ENCODE assay signal across 29 cellular contexts in genomic region chr22:48476599-48476998, GRCh38.
"Had no signal": no experiment of that assay in that cellular context is flagged by ENCODE, and none has a peak within 500 bp of the region (broad histone marks: within the 10 kb centered on the region; RNA-seq: fewer than 3 reads in every experiment).

No MANE protein-coding gene starts in this region.

- H3K27me3 Mint-ChIP-seq: activated naive CD4-positive, alpha-beta T cell treated with anti-CD3 and anti-CD28 coated beads, Interleukin-2, amount 10 ng/mL, durations not matched to agents 7 days and 5 days; activated naive CD8-positive, alpha-beta T cell treated with anti-CD3 and anti-CD28 coated beads, Interleukin-2, amount 10 ng/mL, durations not matched to agents 7 days and 5 days had no signal

- H3K36me3 Mint-ChIP-seq: activated naive CD4-positive, alpha-beta T cell treated with anti-CD3 and anti-CD28 coated beads, Interleukin-2, amount 10 ng/mL, durations not matched to agents 7 days and 5 days; activated naive CD8-positive, alpha-beta T cell treated with anti-CD3 and anti-CD28 coated beads, Interleukin-2, amount 10 ng/mL, durations not matched to agents 7 days and 5 days; mesothelial cell of epicardium had no signal

- H3K4me1 ChIP-seq: esophagus squamous epithelium, upper lobe of left lung had no signal

- H3K9me3 ChIP-seq: esophagus squamous epithelium, ovary, upper lobe of left lung had no signal

- H3K4me3 ChIP-seq: esophagus squamous epithelium, ovary, smooth muscle cell, upper lobe of left lung had no signal

- H3K27ac ChIP-seq: brain microvascular endothelial cell, epithelial cell of prostate, esophagus squamous epithelium, ovary, upper lobe of left lung, WERI-Rb-1 had no signal

- H3K4me1 Mint-ChIP-seq: activated naive CD4-positive, alpha-beta T cell treated with anti-CD3 and anti-CD28 coated beads, Interleukin-2, amount 10 ng/mL, durations not matched to agents 7 days and 5 days; activated naive CD8-positive, alpha-beta T cell treated with anti-CD3 and anti-CD28 coated beads, Interleukin-2, amount 10 ng/mL, durations not matched to agents 7 days and 5 days; mesothelial cell of epicardium; naive B cell; T-helper 17 cell had no signal

- H3K27me3 ChIP-seq: brain microvascular endothelial cell, ovary, upper lobe of left lung had no signal

- H3K9me3 Mint-ChIP-seq: activated naive CD4-positive, alpha-beta T cell treated with anti-CD3 and anti-CD28 coated beads, Interleukin-2, amount 10 ng/mL, durations not matched to agents 7 days and 5 days; activated naive CD8-positive, alpha-beta T cell treated with anti-CD3 and anti-CD28 coated beads, Interleukin-2, amount 10 ng/mL, durations not matched to agents 7 days and 5 days had no signal

- ATAC-seq: activated CD4-positive, CD25-positive, alpha-beta regulatory T cell treated with anti-CD3 and anti-CD28 coated beads, Interleukin-2, amount 50 U/mL, for 24 hours; stimulated activated naive CD8-positive, alpha-beta T cell treated with anti-CD3 and anti-CD28 coated beads, Interleukin-15, Interleukin-2, amounts not matched to agents 100 U/mL and 50 U/mL, for 24 hours; T-helper 17 cell had no signal

- H3K4me3 Mint-ChIP-seq: activated naive CD4-positive, alpha-beta T cell treated with anti-CD3 and anti-CD28 coated beads, Interleukin-2, amount 10 ng/mL, durations not matched to agents 7 days and 5 days; activated naive CD8-positive, alpha-beta T cell treated with anti-CD3 and anti-CD28 coated beads, Interleukin-2, amount 10 ng/mL, durations not matched to agents 7 days and 5 days; mesothelial cell of epicardium; nephron progenitor cell; T-helper 17 cell had no signal

- H3K27ac Mint-ChIP-seq: activated naive CD4-positive, alpha-beta T cell treated with anti-CD3 and anti-CD28 coated beads, Interleukin-2, amount 10 ng/mL, durations not matched to agents 7 days and 5 days; activated naive CD8-positive, alpha-beta T cell treated with anti-CD3 and anti-CD28 coated beads, Interleukin-2, amount 10 ng/mL, durations not matched to agents 7 days and 5 days; mesothelial cell of epicardium; naive B cell; nephron progenitor cell; progenitor cell of endocrine pancreas; T-helper 17 cell had no signal

- DNase-seq: activated CD4-positive, alpha-beta T cell treated with anti-CD3 and anti-CD28 coated beads for 48 hours; activated CD4-positive, alpha-beta T cell treated with anti-CD3 and anti-CD28 coated beads, Interleukin-2, amount 50 U/mL, for 48 hours; activated CD8-positive, alpha-beta memory T cell treated with anti-CD3 and anti-CD28 coated beads for 24 hours; activated gamma-delta T cell; activated naive CD4-positive, alpha-beta T cell treated with anti-CD3 and anti-CD28 coated beads, Interleukin-2, amount 10 ng/mL, durations not matched to agents 7 days and 5 days; activated naive CD8-positive, alpha-beta T cell treated with anti-CD3 and anti-CD28 coated beads, Interleukin-2, amount 10 ng/mL, durations not matched to agents 7 days and 5 days; brain microvascular endothelial cell; central memory CD4-positive, alpha-beta T cell; dermis blood vessel endothelial cell; effector CD4-positive, alpha-beta T cell; esophagus squamous epithelium; glutamatergic neuron; mammary epithelial cell; naive B cell; nephron progenitor cell; retina; stimulated activated CD4-positive, alpha-beta T cell treated with anti-CD3 and anti-CD28 coated beads, Interleukin-15, amount 100 ng/mL, for 24 hours; stimulated activated CD4-positive, alpha-beta T cell treated with anti-CD3 and anti-CD28 coated beads, Interleukin-2, amount 100 ng/mL, for 24 hours; stimulated activated naive CD8-positive, alpha-beta T cell treated with anti-CD3 and anti-CD28 coated beads, Interleukin-15, Interleukin-2, amounts not matched to agents 100 U/mL and 50 U/mL, for 24 hours; T-helper 17 cell; T1000; WERI-Rb-1 had no signal

- H3K36me3 ChIP-seq: brain microvascular endothelial cell, esophagus squamous epithelium, ovary, upper lobe of left lung, WERI-Rb-1 had no signal
